8 cellular contexts compared by ENCODE assay signal in the genomic region with DNA sequence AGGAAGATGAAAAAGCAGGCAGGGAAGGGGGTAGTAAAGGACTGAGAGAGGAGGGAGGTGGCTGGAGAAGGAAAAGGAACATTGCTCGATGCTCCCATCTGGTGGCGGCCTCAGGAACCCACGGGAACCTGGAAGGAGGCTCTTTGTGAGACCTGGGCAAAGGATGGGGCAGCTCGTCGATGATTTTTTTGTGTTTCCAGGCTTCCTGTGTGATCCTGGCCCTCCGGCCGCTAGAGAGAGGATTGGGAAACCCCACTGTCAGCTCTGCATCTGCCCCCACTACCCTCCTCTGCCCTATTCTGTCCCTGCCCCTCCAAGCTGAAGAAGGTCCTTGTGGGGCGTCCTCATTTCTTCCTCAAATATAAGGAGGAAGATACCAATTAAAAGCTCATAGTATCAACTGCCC. TPM values are rescaled to one million over a fixed set of nuclear protein-coding genes. Genes with fewer than 3 reads are reported as not detected.
DNase-seq lines count a peak whose midpoint lies in the region; ATAC-seq, FAIRE-seq and TF ChIP-seq lines count a peak whose summit lies in the region.

No MANE protein-coding gene starts in this region.

- no peak overlapping the region for H2AFZ ChIP-seq in DND-41 (ENCODE audit: low read depth, low read length)
- no peak overlapping the region for H2AFZ ChIP-seq in trophoblast cell (ENCODE audit: insufficient read depth, low read length, poor library complexity)

- H3K9ac ChIP-seq in DND-41 (ENCODE audit: low read depth, low read length): no peak overlapping the region
- no peak overlapping the region for H3K9ac ChIP-seq in trophoblast cell (ENCODE audit: low read length)

- no peak overlapping the region for H4K91ac ChIP-seq in trophoblast cell (ENCODE audit: low read depth, low read length)

- no peak overlapping the region for H4K8ac ChIP-seq in trophoblast cell (ENCODE audit: low read depth, low read length)

- H3K18ac ChIP-seq in trophoblast cell (ENCODE audit: low read length): no peak overlapping the region

- H3K27ac ChIP-seq in DND-41 (ENCODE audit: low read length): no peak overlapping the region
- no peak overlapping the region for H3K27ac ChIP-seq in gastroesophageal sphincter
- no peak overlapping the region for H3K27ac ChIP-seq in trophoblast cell (ENCODE audit: low read depth, low read length)

- H2BK120ac ChIP-seq in trophoblast cell (ENCODE audit: insufficient read depth, low read length, poor library complexity): no peak overlapping the region

- H2BK5ac ChIP-seq in trophoblast cell (ENCODE audit: low read depth, low read length, poor library complexity): no peak overlapping the region

- H2AK5ac ChIP-seq in trophoblast cell (ENCODE audit: low read length): no peak overlapping the region

- no peak overlapping the region for H2BK12ac ChIP-seq in trophoblast cell (ENCODE audit: low read length)

- FAIRE-seq in RCC 7860 (lab: Jason Lieb, UNC): no peak

- TF ChIP-seq EP300 in gastroesophageal sphincter (IDR thresholded peaks at IDR 0.05): no peak

- no peak overlapping the region for H3K4me2 ChIP-seq in DND-41 (ENCODE audit: insufficient read depth, low read length)
- H3K4me2 ChIP-seq in trophoblast cell (ENCODE audit: low read length): no peak overlapping the region

- H3K79me2 ChIP-seq in DND-41 (ENCODE audit: insufficient read depth, low read length): no peaks in the 10 kb centered on the region
- H3K79me2 ChIP-seq in trophoblast cell (ENCODE audit: control insufficient read depth, insufficient read depth, low read length, poor library complexity): no peaks in the 10 kb centered on the region

- no peaks in the 10 kb centered on the region for H3K4me1 ChIP-seq in DND-41 (ENCODE audit: insufficient read depth, low read length)
- peaks cover 0 to 5% (median 0%) of the 10 kb centered on the region in 3 donors for H3K4me1 ChIP-seq in gastroesophageal sphincter
- peaks cover 14 to 18% of the 10 kb centered on the region in 2 experiments for H3K4me1 ChIP-seq in trophoblast cell (ENCODE audit: control insufficient read depth in 1 of 2, insufficient read depth in 2 of 2, low read length in 2 of 2)

- 0 to 10% methylated on average over 2 to 7 of the region's 8 CpGs for WGBS in gastroesophageal sphincter (ENCODE audit: low coverage in 1 of 2), 2 donors
- no CpG with 5 or more reads among the region's 8 CpGs for WGBS in trophoblast cell (ENCODE audit: extremely low coverage, insufficient coverage, insufficient read length)

- TF ChIP-seq CTCF in DND-41 (IDR thresholded peaks at IDR 0.05; ENCODE audit: borderline replicate concordance, extremely low read depth, low read length, poor library complexity, severe bottlenecking) (peak; percentile 88), gastroesophageal sphincter (IDR thresholded peaks at IDR 0.05) (peak in 3 of 4 experiments; percentile 83 to 89 (median 86))

- H3K9me3 ChIP-seq in DND-41 (ENCODE audit: insufficient read depth, low read length, severe bottlenecking) (no peaks in the 10 kb centered on the region), gastroesophageal sphincter (no peaks in the 10 kb centered on the region), trophoblast cell (ENCODE audit: insufficient read depth, low read depth, low read length) (peaks cover under 1% of the 10 kb centered on the region)

- ATAC-seq in DND-41 (ENCODE audit: insufficient read depth, low read depth): peak; percentile 92
- ATAC-seq in gastroesophageal sphincter: peak; percentile 79
- ATAC-seq in GM21529 (IDR thresholded peaks at IDR 0.05; ENCODE audit: unreplicated experiment): no peak

- no peak overlapping the region for H4K12ac ChIP-seq in trophoblast cell (ENCODE audit: low read depth, low read length)

- H3K79me1 ChIP-seq in trophoblast cell (ENCODE audit: low read length): peaks cover 5% of the 10 kb centered on the region

- H3K4me3 ChIP-seq in DND-41 (ENCODE audit: low read depth in 1 of 2, low read length in 2 of 2): no peak overlapping the region
- H3K4me3 ChIP-seq in gastroesophageal sphincter: no peak overlapping the region
- H3K4me3 ChIP-seq in trophoblast cell (ENCODE audit: low read depth, low read length): no peak overlapping the region

- H4K20me1 ChIP-seq in DND-41 (ENCODE audit: insufficient read depth, low read length): peaks cover 8% of the 10 kb centered on the region; the same call in 1 of the 2 replicates

- no peak overlapping the region for H3K23ac ChIP-seq in trophoblast cell (ENCODE audit: low read length)

- H3K4ac ChIP-seq in trophoblast cell (ENCODE audit: low read depth, low read length): no peak overlapping the region

- H3K27me3 ChIP-seq in DND-41 (ENCODE audit: insufficient read depth, low read length, poor library complexity) (no peaks in the 10 kb centered on the region), gastroesophageal sphincter (no peaks in the 10 kb centered on the region), trophoblast cell (ENCODE audit: insufficient read depth, low read length) (no peaks in the 10 kb centered on the region)

- DNase-seq in DND-41 (peak; percentile 63), Kasumi-1 (lab: John Stamatoyannopoulos, UW) (peak; percentile 87 to 91), RCC 7860 (ENCODE audit: low spot score) (peak; percentile 34), trophoblast cell (peak; percentile 34 to 72), putamen (ENCODE audit: low spot score) (no peak)
- DNase-seq in activated naive CD4-positive, alpha-beta T cell treated with Interleukin-2 at 50 U/mL for 16 hours: peak; percentile 54

- no peaks in the 10 kb centered on the region for H3K36me3 ChIP-seq in DND-41 (ENCODE audit: insufficient read depth, low read length)
- H3K36me3 ChIP-seq in gastroesophageal sphincter: no peaks in the 10 kb centered on the region
- H3K36me3 ChIP-seq in trophoblast cell (ENCODE audit: control insufficient read depth in 1 of 2, insufficient read depth in 2 of 2, low read length in 2 of 2): no peaks in the 10 kb centered on the region

- no peak for TF ChIP-seq POLR2A in gastroesophageal sphincter (IDR thresholded peaks at IDR 0.05)

- H3K14ac ChIP-seq in trophoblast cell (ENCODE audit: low read length): no peak overlapping the region

RNA-seq across cellular contexts. Expression of a gene that starts 6.6 kb away (rescaled TPM):
- under 1 TPM; 0.16 to 0.69 (median 0.36) TPM for total RNA-seq in gastroesophageal sphincter
- polyA plus RNA-seq in trophoblast cell (2013): not detected in 2 replicates

RNA-seq across cellular contexts. Expression of a gene that starts 24.2 kb away (rescaled TPM):
- total RNA-seq in gastroesophageal sphincter: 10 to 100 TPM; 27.8 to 47.2 (median 29.6) TPM
- polyA plus RNA-seq in trophoblast cell (2013): 25.0 and 26.0 TPM in 2 replicates
